In the genomic region with DNA sequence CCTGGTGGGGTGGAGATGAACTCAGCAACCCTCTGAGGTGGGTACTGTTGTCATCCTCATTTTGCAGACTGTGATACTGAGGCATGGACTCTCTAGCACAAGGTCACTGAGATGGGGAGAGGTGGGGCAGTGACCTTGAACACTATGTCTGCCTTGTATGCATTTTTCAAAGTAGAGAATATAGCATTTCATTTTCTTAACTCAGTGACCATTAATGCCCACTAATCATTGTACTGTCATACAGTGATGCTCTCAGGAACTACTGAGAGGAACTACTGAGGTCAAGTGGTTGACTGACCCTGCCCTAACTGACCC, we compare ENCODE assay signal across 10 cellular contexts. TPM values are rescaled to one million over a fixed set of nuclear protein-coding genes. Genes with fewer than 3 reads are reported as not detected.
A peak's percentile ranks its signal among the peaks of the same experiment; 100 is the strongest.
DNase-seq lines count a peak whose midpoint lies in the region; ATAC-seq and TF ChIP-seq lines count a peak whose summit lies in the region.
"Had no signal": no experiment of that assay in that cellular context is flagged by ENCODE, and none has a peak within 500 bp of the region (broad histone marks: within the 10 kb centered on the region; RNA-seq: fewer than 3 reads in every experiment).

No MANE protein-coding gene starts in this region.

- DNase-seq in HCT116 (ENCODE audit: low read depth, low spot score) (no peak), right lobe of liver (no peak), LoVo (ENCODE audit: low spot score) (no peak)
- DNase-seq: effector memory CD4-positive, alpha-beta T cell; SHP77 treated with DMSO at 0.1 percent for 48 hours had no signal

- ATAC-seq in HCT116 = no peak
- no peak for ATAC-seq in right lobe of liver
- no peak for ATAC-seq in HG03196 (IDR thresholded peaks at IDR 0.05; ENCODE audit: unreplicated experiment)
- no peak for ATAC-seq in GM19467 (IDR thresholded peaks at IDR 0.05; ENCODE audit: unreplicated experiment)
- ATAC-seq in GM21619 (IDR thresholded peaks at IDR 0.05; ENCODE audit: unreplicated experiment) = no peak

- no peaks in the 10 kb centered on the region for H4K20me1 ChIP-seq in HCT116 (ENCODE audit: insufficient read depth)

- no peak for TF ChIP-seq CTCF in 22Rv1 (IDR thresholded peaks at IDR 0.05)
- TF ChIP-seq CTCF in HCT116 (IDR thresholded peaks at IDR 0.05 in 2 of 3, conservative IDR thresholded peaks at IDR 0.05 in 1 of 3; ENCODE audit: borderline replicate concordance in 1 of 3, insufficient read depth in 1 of 3, low read depth in 2 of 3, low read length in 2 of 3) = no peak
- no peak for TF ChIP-seq CTCF in right lobe of liver (IDR thresholded peaks at IDR 0.05)

- TF ChIP-seq RAD21 in HCT116 (IDR thresholded peaks at IDR 0.05; ENCODE audit: low read depth) = no peak

- H3K27ac ChIP-seq in 22Rv1 = peak overlapping the region; percentile 91
- H3K27ac ChIP-seq in HCT116 (ENCODE audit: low read depth, low read length) = peak overlapping the region; percentile 87; the same call in 1 of the 2 replicates
- H3K27ac ChIP-seq in angular gyrus (ENCODE audit: low read depth, low read length) = peak overlapping the region; percentile 88
- peak overlapping the region; percentile 11 to 93 (median 92) for H3K27ac ChIP-seq in right lobe of liver

- H2AFZ ChIP-seq in HCT116 (ENCODE audit: low read depth, low read length, poor library complexity, severe bottlenecking) = no peak overlapping the region

- TF ChIP-seq POLR2A in HCT116 (IDR thresholded peaks at IDR 0.05; ENCODE audit: borderline replicate concordance, extremely low read depth, insufficient read depth, insufficient read length) (no peak), right lobe of liver (IDR thresholded peaks at IDR 0.05) (no peak)

- H3K36me3 ChIP-seq in HCT116 (ENCODE audit: control insufficient read depth in 1 of 2, insufficient read depth in 2 of 2, low read length in 2 of 2) = peaks cover 2 to 5% of the 10 kb centered on the region in 2 experiments; a peak in 2 of 4 replicates
- peaks cover 0 to 20% (median 1%) of the 10 kb centered on the region in 4 donors for H3K36me3 ChIP-seq in right lobe of liver

- CTCF ChIA-PET in HCT116 (lab: Charles Lee) = interaction anchor here (1.2 kb wide), 1 partner anchor 30 kb away, joined by 4 read pairs; no protein-coding TSS in a partner anchor

- no peaks in the 10 kb centered on the region for H3K9me2 ChIP-seq in HCT116 (ENCODE audit: insufficient read depth)

- no TSS peak for BruUV-seq in HCT116 (replicated peaks; lab: Mats Ljungman, UMichigan)

- H3K4me3 ChIP-seq in HCT116 (replicated peaks in 1 of 2; ENCODE audit: low read depth in 1 of 2, low read length in 2 of 2) (peak overlapping the region in 1 of 2 experiments; percentile 93; a peak in 2 of 4 replicates), right lobe of liver (peak overlapping the region in 2 of 3 donors; percentile 90 to 93)

- intact Hi-C loops in HCT116 (cut with micrococcal nuclease) (no loop called here), right lobe of liver (cut with DNase I) (no loop called here)

- H3K4me2 ChIP-seq in HCT116 (ENCODE audit: low read length) = peak overlapping the region; percentile 96

- RAD21 ChIA-PET in HCT116 (lab: Charles Lee; ENCODE audit: low non-redundant PET in 1 of 2, low total read pairs in 2 of 2, uncharacterized antibody in 2 of 2, unreplicated experiment in 2 of 2) = no interaction called here

- peak overlapping the region; percentile 90 for H3K9ac ChIP-seq in HCT116 (ENCODE audit: low read length)

- H3K79me2 ChIP-seq in HCT116 (ENCODE audit: insufficient read depth, low read length) = peaks cover 59% of the 10 kb centered on the region

- H3K27me3 ChIP-seq in HCT116 (ENCODE audit: insufficient read depth, low read length) = no peaks in the 10 kb centered on the region
- no peaks in the 10 kb centered on the region for H3K27me3 ChIP-seq in right lobe of liver

- POLR2A ChIA-PET in HCT116 (lab: Charles Lee) = no interaction called here

- H3K4me1 ChIP-seq in HCT116 (ENCODE audit: control insufficient read depth in 1 of 2, insufficient read depth in 2 of 2, low read length in 2 of 2) (peaks cover 13 to 33% of the 10 kb centered on the region in 2 experiments), right lobe of liver (peaks cover 0 to 30% (median 11%) of the 10 kb centered on the region in 4 donors)

- H3K9me3 ChIP-seq in HCT116 (ENCODE audit: control insufficient read depth in 1 of 2, insufficient read depth in 1 of 2, low read depth in 1 of 2, low read length in 2 of 2) (no peaks in the 10 kb centered on the region), right lobe of liver (no peaks in the 10 kb centered on the region)

TF ChIP-seq in HCT116, 20 proteins besides CTCF, POLR2A, EP300 and RAD21:
- TF ChIP-seq JUND (IDR thresholded peaks at IDR 0.05) = no peak
- TF ChIP-seq, protein P1, sequence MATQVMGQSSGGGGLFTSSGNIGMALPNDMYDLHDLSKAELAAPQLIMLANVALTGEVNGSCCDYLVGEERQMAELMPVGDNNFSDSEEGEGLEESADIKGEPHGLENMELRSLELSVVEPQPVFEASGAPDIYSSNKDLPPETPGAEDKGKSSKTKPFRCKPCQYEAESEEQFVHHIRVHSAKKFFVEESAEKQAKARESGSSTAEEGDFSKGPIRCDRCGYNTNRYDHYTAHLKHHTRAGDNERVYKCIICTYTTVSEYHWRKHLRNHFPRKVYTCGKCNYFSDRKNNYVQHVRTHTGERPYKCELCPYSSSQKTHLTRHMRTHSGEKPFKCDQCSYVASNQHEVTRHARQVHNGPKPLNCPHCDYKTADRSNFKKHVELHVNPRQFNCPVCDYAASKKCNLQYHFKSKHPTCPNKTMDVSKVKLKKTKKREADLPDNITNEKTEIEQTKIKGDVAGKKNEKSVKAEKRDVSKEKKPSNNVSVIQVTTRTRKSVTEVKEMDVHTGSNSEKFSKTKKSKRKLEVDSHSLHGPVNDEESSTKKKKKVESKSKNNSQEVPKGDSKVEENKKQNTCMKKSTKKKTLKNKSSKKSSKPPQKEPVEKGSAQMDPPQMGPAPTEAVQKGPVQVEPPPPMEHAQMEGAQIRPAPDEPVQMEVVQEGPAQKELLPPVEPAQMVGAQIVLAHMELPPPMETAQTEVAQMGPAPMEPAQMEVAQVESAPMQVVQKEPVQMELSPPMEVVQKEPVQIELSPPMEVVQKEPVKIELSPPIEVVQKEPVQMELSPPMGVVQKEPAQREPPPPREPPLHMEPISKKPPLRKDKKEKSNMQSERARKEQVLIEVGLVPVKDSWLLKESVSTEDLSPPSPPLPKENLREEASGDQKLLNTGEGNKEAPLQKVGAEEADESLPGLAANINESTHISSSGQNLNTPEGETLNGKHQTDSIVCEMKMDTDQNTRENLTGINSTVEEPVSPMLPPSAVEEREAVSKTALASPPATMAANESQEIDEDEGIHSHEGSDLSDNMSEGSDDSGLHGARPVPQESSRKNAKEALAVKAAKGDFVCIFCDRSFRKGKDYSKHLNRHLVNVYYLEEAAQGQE (IDR thresholded peaks at IDR 0.05; ENCODE audit: low read depth) = no peak
TF ChIP-seq in HCT116: peak in this region for 0.

RNA-seq across cellular contexts. Expression of a gene that starts 2.1 kb away (rescaled TPM):
- total RNA-seq in HCT116 (2021; ENCODE audit: unreplicated experiment) (19.5 TPM), right lobe of liver (10 to 100 TPM; 10.3 to 48.5 (median 23.4) TPM)
- polyA plus RNA-seq in HCT116 (2012) = 9.2 and 9.9 TPM in 2 replicates

RNA-seq across cellular contexts. Expression of a gene that starts 2.2 kb away (rescaled TPM):
- total RNA-seq in HCT116 (2021; ENCODE audit: unreplicated experiment) (46.5 TPM), right lobe of liver (10 to 100 TPM; 15.3 to 32.3 (median 16.1) TPM)
- polyA plus RNA-seq in HCT116 (2012) = 32.9 and 38.9 TPM in 2 replicates

RNA-seq across cellular contexts. Expression of a gene that starts 16.9 kb away (rescaled TPM):
- total RNA-seq in HCT116 (2021; ENCODE audit: unreplicated experiment) (3.9 TPM), right lobe of liver (1 to 10 TPM in 5 of 6 experiments, under 1 TPM in 1; 0.62 to 3.6 (median 1.6) TPM)
- 0.77 and 0.80 TPM in 2 replicates for polyA plus RNA-seq in HCT116 (2012)
